ENCODE assay signal across 9 cellular contexts in the genomic region with DNA sequence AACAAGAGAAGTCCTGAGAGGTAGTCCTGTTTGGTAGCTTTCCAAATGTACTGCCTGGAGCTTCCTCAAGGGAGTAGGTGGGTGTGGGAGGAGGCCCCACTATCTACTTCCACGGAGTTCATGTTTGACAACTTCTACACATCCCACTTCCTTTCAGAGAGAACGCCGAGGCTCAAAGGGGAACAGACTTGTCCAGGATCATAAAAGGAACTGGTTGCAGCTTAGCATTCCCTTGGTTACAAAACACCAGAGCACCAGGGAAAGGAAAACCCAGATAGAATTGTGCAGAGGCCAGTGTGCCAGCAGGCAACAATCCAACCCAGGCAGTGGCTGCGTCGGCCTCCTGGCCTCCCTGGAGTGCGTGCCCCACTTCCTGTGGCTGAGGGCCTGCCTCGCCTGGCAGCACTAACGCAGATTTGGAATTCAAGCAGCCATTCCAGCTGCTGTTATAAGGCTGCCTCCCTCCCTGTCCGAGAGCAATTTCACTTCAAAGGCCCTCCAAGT. TPM values are rescaled to one million over a fixed set of nuclear protein-coding genes. Genes with fewer than 3 reads are reported as not detected.
A peak's percentile ranks its signal among the peaks of the same experiment; 100 is the strongest.
DNase-seq lines count a peak whose midpoint lies in the region; ATAC-seq and TF ChIP-seq lines count a peak whose summit lies in the region.
"Had no signal": no experiment of that assay in that cellular context is flagged by ENCODE, and none has a peak within 500 bp of the region (broad histone marks: within the 10 kb centered on the region; RNA-seq: fewer than 3 reads in every experiment).

No MANE protein-coding gene starts in this region.

- no peak for ATAC-seq in GM23338

- no peak overlapping the region for H2AFZ ChIP-seq in GM23338

- H3K36me3 Mint-ChIP-seq in GM23338 (ENCODE audit: low read depth): no peaks in the 10 kb centered on the region
- H3K36me3 Mint-ChIP-seq in progenitor cell of endocrine pancreas (ENCODE audit: insufficient read depth): peaks cover 4% of the 10 kb centered on the region

- H3K4me3 Mint-ChIP-seq in GM23338 (no peak overlapping the region), progenitor cell of endocrine pancreas (ENCODE audit: low read depth) (no peak overlapping the region)

- no peak overlapping the region for H3K4me3 ChIP-seq in GM23338
- H3K4me3 ChIP-seq in fibroblast of villous mesenchyme (ENCODE audit: low read depth, low read length): no peak overlapping the region
- no peak overlapping the region for H3K4me3 ChIP-seq in skeletal muscle satellite cell (ENCODE audit: low read length)

- DNase-seq in GM23338 (ENCODE audit: low spot score): no peak
- peak; percentile 35 for DNase-seq in SHP77 treated with DMSO at 0.1 percent for 48 hours (lab: John Stamatoyannopoulos, UW)
- DNase-seq in fibroblast of villous mesenchyme (ENCODE audit: low read depth): peak; percentile 72
- no peak for DNase-seq in ecto neural progenitor cell (ENCODE audit: low spot score)
- DNase-seq in DMS114 treated with DMSO at 0.1 percent for 48 hours (lab: John Stamatoyannopoulos, UW; ENCODE audit: unreplicated experiment): no peak
- no peak for DNase-seq in progenitor cell of endocrine pancreas (ENCODE audit: low spot score, unreplicated experiment)
- DNase-seq in NCI-H82 treated with DMSO at 0.1 percent for 48 hours (lab: John Stamatoyannopoulos, UW; ENCODE audit: unreplicated experiment): no peak
- DNase-seq: SW 1271 had no signal

- H3K27me3 ChIP-seq in GM23338 (ENCODE audit: insufficient read depth) (peaks cover 18% of the 10 kb centered on the region), skeletal muscle satellite cell (ENCODE audit: control insufficient read depth, insufficient read depth, low read length) (peaks cover 43% of the 10 kb centered on the region)

- 0 out of 2 replicates have a peak, but pooled peaks cover 8% of the 10 kb centered on the region for H3F3A ChIP-seq in GM23338 (replicated peaks; ENCODE audit: low read depth)

- no peaks in the 10 kb centered on the region for H3K79me2 ChIP-seq in GM23338 (replicated peaks; ENCODE audit: insufficient read depth)

- peak overlapping the region; percentile 45; the same call in 1 of the 2 replicates for H3K27ac ChIP-seq in GM23338 (ENCODE audit: low read depth)

- H3K4me2 ChIP-seq in GM23338 (no peak overlapping the region), skeletal muscle satellite cell (ENCODE audit: low read length) (peak overlapping the region; percentile 36)

- no peaks in the 10 kb centered on the region for H3K9me3 Mint-ChIP-seq in GM23338
- no peaks in the 10 kb centered on the region for H3K9me3 Mint-ChIP-seq in progenitor cell of endocrine pancreas (ENCODE audit: low read depth)

- no peaks in the 10 kb centered on the region for H3K9me2 ChIP-seq in GM23338 (ENCODE audit: insufficient read depth)

- H3K4me1 Mint-ChIP-seq in GM23338: peaks cover 31% of the 10 kb centered on the region
- H3K4me1 Mint-ChIP-seq in progenitor cell of endocrine pancreas (ENCODE audit: low read depth): peaks cover 28% of the 10 kb centered on the region

- H3K27ac Mint-ChIP-seq in GM23338 (0 out of 2 replicates have a peak overlapping the region, but pooled peaks have one; percentile 70), progenitor cell of endocrine pancreas (no peak overlapping the region)

- H3K36me3 ChIP-seq in GM23338 (ENCODE audit: insufficient read depth): no peaks in the 10 kb centered on the region
- H3K36me3 ChIP-seq in skeletal muscle satellite cell (ENCODE audit: insufficient read depth, low read length): no peaks in the 10 kb centered on the region

- TF ChIP-seq CTCF in GM23338 (conservative IDR thresholded peaks at IDR 0.05; ENCODE audit: low read depth in 2 of 2) (no peak), fibroblast of villous mesenchyme (IDR thresholded peaks at IDR 0.05; ENCODE audit: insufficient read depth, low read depth, low read length) (no peak), progenitor cell of endocrine pancreas (IDR thresholded peaks at IDR 0.05; ENCODE audit: unreplicated experiment) (no peak)

- peaks cover 23% of the 10 kb centered on the region for H3K27me3 Mint-ChIP-seq in GM23338 (ENCODE audit: insufficient read depth, low read depth, poor library complexity)
- peaks cover 16% of the 10 kb centered on the region for H3K27me3 Mint-ChIP-seq in progenitor cell of endocrine pancreas

- no peak overlapping the region for H3K9ac ChIP-seq in skeletal muscle satellite cell (ENCODE audit: low read depth, low read length)

- peaks cover 4% of the 10 kb centered on the region; the same call in 1 of the 2 replicates for H4K20me1 ChIP-seq in GM23338 (replicated peaks; ENCODE audit: insufficient read depth)

- H3K9me3 ChIP-seq in skeletal muscle satellite cell (replicated peaks; ENCODE audit: low read length): no peaks in the 10 kb centered on the region

- peaks cover 30% of the 10 kb centered on the region for H3K4me1 ChIP-seq in GM23338 (ENCODE audit: insufficient read depth)
- H3K4me1 ChIP-seq in skeletal muscle satellite cell (ENCODE audit: control insufficient read depth, insufficient read depth, low read length): peaks cover 29% of the 10 kb centered on the region

TF ChIP-seq in GM23338, 12 proteins besides CTCF, POLR2A, EP300 and RAD21 (continues in another document):
- no peak for TF ChIP-seq CREB1 (CRISPR knock-in tag; IDR thresholded peaks at IDR 0.05; ENCODE audit: low read depth)
- TF ChIP-seq EZH2phosphoT487 (IDR thresholded peaks at IDR 0.05; ENCODE audit: unreplicated experiment): no peak
- TF ChIP-seq REST (IDR thresholded peaks at IDR 0.05; ENCODE audit: unreplicated experiment): no peak
- TF ChIP-seq POLR2AphosphoS5 (IDR thresholded peaks at IDR 0.05; ENCODE audit: low read depth): no peak
- no peak for TF ChIP-seq ZNF331 (CRISPR knock-in tag; IDR thresholded peaks at IDR 0.05; ENCODE audit: low read depth)
- no peak for TF ChIP-seq ZNF114 (CRISPR knock-in tag; IDR thresholded peaks at IDR 0.05)
- no peak for TF ChIP-seq NANOG (IDR thresholded peaks at IDR 0.05; ENCODE audit: borderline replicate concordance)
- TF ChIP-seq JUNB (IDR thresholded peaks at IDR 0.05; ENCODE audit: unreplicated experiment): no peak
- TF ChIP-seq STAT1 (IDR thresholded peaks at IDR 0.05; ENCODE audit: unreplicated experiment): no peak
- no peak for TF ChIP-seq EZH2 (IDR thresholded peaks at IDR 0.05; ENCODE audit: low read depth, unreplicated experiment)

RNA-seq across cellular contexts. Expression of gene RAP1GAP, which starts 4.2 kb away (rescaled TPM):
- total RNA-seq in GM23338 (2014; rRNA removed; shearing (Covaris generic)): 5.9 and 6.6 TPM in 2 replicates
- polyA plus RNA-seq in GM23338 (2016; fragmentation: Nextera tagmentation; extraction: Ambion mirVana): 4.3 and 5.0 TPM in 2 replicates
- total RNA-seq in fibroblast of villous mesenchyme (under 0.01 TPM in 1 of 2 replicates, not detected in the other), progenitor cell of endocrine pancreas (15.3 and 16.1 TPM in 2 replicates)
- total RNA-seq in skeletal muscle satellite cell (2012; rRNA removed): 0.22 and 0.51 TPM in 2 replicates

Comparison
In these comparisons a context has a peak if more than half of its experiments do, and no peak if none do; other contexts are left out.
1. DNase-seq: peak in SHP77 treated with DMSO at 0.1 percent for 48 hours (single experiment) and fibroblast of villous mesenchyme (single experiment); none in GM23338 (single experiment), ecto neural progenitor cell (single experiment), DMS114 treated with DMSO at 0.1 percent for 48 hours (single experiment), progenitor cell of endocrine pancreas (single experiment) and NCI-H82 treated with DMSO at 0.1 percent for 48 hours (single experiment).